Comparison of ENCODE assay signal across 19 cellular contexts in the genomic region with DNA sequence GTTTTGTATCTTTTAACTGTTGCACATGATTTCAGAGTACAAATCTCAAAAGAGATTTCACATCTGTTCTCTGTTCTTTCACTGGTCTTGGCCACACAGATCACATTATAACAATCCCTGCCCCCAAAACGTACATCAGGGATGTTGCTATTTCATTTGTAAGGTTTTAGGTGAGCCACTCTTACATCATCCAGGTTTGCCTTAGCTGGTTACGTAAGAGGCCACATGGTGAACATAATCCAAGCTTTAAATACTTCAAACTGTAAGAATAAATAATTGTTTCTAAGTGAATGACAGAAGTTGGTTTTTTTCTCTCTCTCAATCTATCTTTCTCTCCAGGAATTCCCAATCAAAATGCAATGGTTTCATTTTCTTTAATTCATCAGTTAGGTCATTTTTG.
DNase-seq lines count a peak whose midpoint lies in the region; ATAC-seq and TF ChIP-seq lines count a peak whose summit lies in the region.
"Had no signal": no experiment of that assay in that cellular context is flagged by ENCODE, and none has a peak within 500 bp of the region (broad histone marks: within the 10 kb centered on the region; RNA-seq: fewer than 3 reads in every experiment).

No MANE protein-coding gene starts in this region.

- H3K4me2 ChIP-seq in KMS-11, result 0 out of 2 replicates have a peak overlapping the region, but pooled peaks have one; percentile 2

- ATAC-seq in right lobe of liver (peak in 3 of 4 donors; percentile 29 to 58 (median 40)), HG02571 (IDR thresholded peaks at IDR 0.05; ENCODE audit: unreplicated experiment) (no peak)
- ATAC-seq: lower lobe of right lung; natural killer cell; stimulated activated naive B cell treated with anti-CD40 and anti-IgM and Interleukin-4, amounts not matched to agents 10 μg/mL and 1 μg/mL and 100 μg/mL, for 72 hours had no signal

- H2AFZ ChIP-seq in KMS-11 (ENCODE audit: low read depth), result no peak overlapping the region

- H3K36me3 ChIP-seq in KMS-11 (ENCODE audit: insufficient read depth), result no peaks in the 10 kb centered on the region
- no peaks in the 10 kb centered on the region for H3K36me3 ChIP-seq in right lobe of liver
- H3K36me3 ChIP-seq in A673 (ENCODE audit: insufficient read depth, low read length, poor library complexity, severe bottlenecking), result peaks cover 6% of the 10 kb centered on the region
- peaks cover 0 to 6% (median 0%) of the 10 kb centered on the region in 4 donors for H3K36me3 ChIP-seq in esophagus muscularis mucosa
- H3K36me3 ChIP-seq: lower lobe of right lung, Peyer's patch had no signal

- TF ChIP-seq CTCF in KMS-11 (conservative IDR thresholded peaks at IDR 0.05; ENCODE audit: low read depth, low read length) (no peak), right lobe of liver (IDR thresholded peaks at IDR 0.05) (no peak), A673 (conservative IDR thresholded peaks at IDR 0.05; ENCODE audit: low read depth, low read length) (no peak), esophagus muscularis mucosa (IDR thresholded peaks at IDR 0.05) (no peak)

- no peaks in the 10 kb centered on the region for H3K79me2 ChIP-seq in KMS-11 (ENCODE audit: insufficient read depth, low read depth)

- POLR2A ChIA-PET in A673 (lab: Charles Lee; ENCODE audit: low non-redundant PET), result no interaction called here

- H3K4me3 ChIP-seq in KMS-11 (IDR thresholded peaks at IDR 0.05; ENCODE audit: insufficient read depth, low read depth, low read length), result no peak overlapping the region
- no peak overlapping the region for H3K4me3 ChIP-seq in right lobe of liver
- no peak overlapping the region for H3K4me3 ChIP-seq in A673 (ENCODE audit: low read depth, low read length, poor library complexity, severe bottlenecking)
- H3K4me3 ChIP-seq in esophagus muscularis mucosa, result no peak overlapping the region
- H3K4me3 ChIP-seq: lower lobe of right lung, Peyer's patch, tibial artery had no signal

- no TSS peak for BruUV-seq in A673 (replicated peaks; lab: Mats Ljungman, UMichigan)

- H4K20me1 ChIP-seq in KMS-11 (ENCODE audit: insufficient read depth), result no peaks in the 10 kb centered on the region

- TF ChIP-seq POLR2A in right lobe of liver (IDR thresholded peaks at IDR 0.05), result no peak
- no peak for TF ChIP-seq POLR2A in esophagus muscularis mucosa (IDR thresholded peaks at IDR 0.05; ENCODE audit: low read depth)

- intact Hi-C loops in right lobe of liver (cut with DNase I) (no loop called here), A673 (cut with micrococcal nuclease; ENCODE audit: unreplicated experiment) (loop anchor here (2.0 to 10.0 kb wide), 2 partner anchors 301 to 517 kb away; no protein-coding TSS in a partner anchor), esophagus muscularis mucosa (cut with DNase I) (loop anchor here (10.0 kb wide), 1 partner anchor 511 kb away; no protein-coding TSS in a partner anchor)

- 23% methylated on average over 2 of the region's 2 CpGs for WGBS in right lobe of liver (ENCODE audit: insufficient coverage, low coverage, low lambda C conversion rate, missing lambda C conversion rate)
- 91% methylated on average over 2 of the region's 2 CpGs for WGBS in esophagus muscularis mucosa

- H3K27me3 ChIP-seq in KMS-11 (ENCODE audit: insufficient read depth, low read depth) (no peaks in the 10 kb centered on the region), right lobe of liver (no peaks in the 10 kb centered on the region), A673 (replicated peaks; ENCODE audit: insufficient read depth, low read depth, low read length, poor library complexity) (no peaks in the 10 kb centered on the region), esophagus muscularis mucosa (no peaks in the 10 kb centered on the region)
- H3K27me3 ChIP-seq: Peyer's patch, tibial artery had no signal

- H3K9ac ChIP-seq in KMS-11, result no peak overlapping the region

- no peak for TF ChIP-seq EP300 in esophagus muscularis mucosa (IDR thresholded peaks at IDR 0.05)

- H3K9me3 ChIP-seq in right lobe of liver (no peaks in the 10 kb centered on the region), A673 (ENCODE audit: low read depth, low read length, poor library complexity, severe bottlenecking) (no peaks in the 10 kb centered on the region), esophagus muscularis mucosa (no peaks in the 10 kb centered on the region)
- H3K9me3 ChIP-seq: lower lobe of right lung, Peyer's patch, tibial artery had no signal

- DNase-seq in DMS53 treated with DMSO at 0.1 percent for 48 hours (lab: John Stamatoyannopoulos, UW; ENCODE audit: unreplicated experiment), result peak; percentile 36
- peak; percentile 34 for DNase-seq in amniotic epithelial cell (ENCODE audit: low read depth)
- DNase-seq in right lobe of liver, result no peak
- DNase-seq in A673 (ENCODE audit: low spot score), result no peak
- no peak for DNase-seq in esophagus muscularis mucosa (ENCODE audit: extremely low spot score)
- DNase-seq in HT-29 (ENCODE audit: low spot score), result no peak
- DNase-seq: activated CD4-positive, alpha-beta T cell treated with anti-CD3 and anti-CD28 coated beads, Interleukin-2, amount 50 U/mL, for 1 hour; activated naive CD4-positive, alpha-beta T cell; Karpas-422; lower lobe of right lung; natural killer cell; NCI-H1436 treated with DMSO at 0.1 percent for 48 hours; NCI-H524 treated with DMSO at 0.1 percent for 48 hours; Peyer's patch; stimulated activated CD4-positive, alpha-beta T cell treated with anti-CD3 and anti-CD28 coated beads, Interleukin-12 subunit alpha, Interleukin-12 subunit beta, amount 100 ng/mL, for 4 hours; stimulated activated naive B cell treated with anti-CD40 and anti-IgM and Interleukin-4, amounts not matched to agents 10 μg/mL and 1 μg/mL and 100 μg/mL, for 72 hours; tibial artery had no signal

- CTCF ChIA-PET in A673 (lab: Charles Lee), result no interaction called here

- peaks cover 32% of the 10 kb centered on the region for H3K4me1 ChIP-seq in KMS-11 (ENCODE audit: low read depth, poor library complexity, severe bottlenecking)
- peaks cover 0 to 8% (median 0%) of the 10 kb centered on the region in 4 donors for H3K4me1 ChIP-seq in right lobe of liver
- H3K4me1 ChIP-seq in A673 (ENCODE audit: insufficient read depth, low read length, poor library complexity, severe bottlenecking), result no peaks in the 10 kb centered on the region
- peaks cover 0 to 9% (median 4%) of the 10 kb centered on the region in 4 donors for H3K4me1 ChIP-seq in esophagus muscularis mucosa
- H3K4me1 ChIP-seq: lower lobe of right lung, Peyer's patch had no signal

- no peak overlapping the region for H3K27ac ChIP-seq in KMS-11
- H3K27ac ChIP-seq in right lobe of liver, result no peak overlapping the region
- no peak overlapping the region for H3K27ac ChIP-seq in A673 (ENCODE audit: low read depth, low read length, poor library complexity, severe bottlenecking)
- H3K27ac ChIP-seq in esophagus muscularis mucosa (replicated peaks in 1 of 4), result no peak overlapping the region
- H3K27ac ChIP-seq: lower lobe of right lung, Peyer's patch, tibial artery had no signal

Comparison
In these comparisons a context has a peak if more than half of its experiments do, and no peak if none do; other contexts are left out.
1. DNase-seq: peak in DMS53 treated with DMSO at 0.1 percent for 48 hours (single experiment) and amniotic epithelial cell (single experiment); none in right lobe of liver (0 of 3), A673 (single experiment), esophagus muscularis mucosa (single experiment) and HT-29 (single experiment).
2. intact Hi-C loops: an anchor here in A673 (2.0 to 10.0 kb wide) and esophagus muscularis mucosa (10.0 kb wide); none called in right lobe of liver.